17 cellular contexts compared by ENCODE assay signal in genomic region chr5:79417495-79417894, GRCh38.
A peak's percentile ranks its signal among the peaks of the same experiment; 100 is the strongest.
DNase-seq lines count a peak whose midpoint lies in the region; ATAC-seq and TF ChIP-seq lines count a peak whose summit lies in the region.
"Had no signal": no experiment of that assay in that cellular context is flagged by ENCODE, and none has a peak within 500 bp of the region (broad histone marks: within the 10 kb centered on the region; RNA-seq: fewer than 3 reads in every experiment).

No MANE protein-coding gene starts in this region.

- DNase-seq in A673 (ENCODE audit: low spot score): peak; percentile 34
- DNase-seq in GM23338 (ENCODE audit: low spot score): no peak
- no peak for DNase-seq in SK-N-MC (ENCODE audit: low read depth, low spot score)
- DNase-seq in germinal center (ENCODE audit: low spot score): no peak
- no peak for DNase-seq in NCI-H446 (lab: John Stamatoyannopoulos, UW)
- DNase-seq: 8988T; AML-193; Caco-2; Calu3; CD4-positive, alpha-beta T cell; CD8-positive, alpha-beta T cell; DMS79 treated with DMSO at 0.1 percent for 48 hours; GF-D8 had no signal

- H3K27me3 ChIP-seq in A673 (replicated peaks; ENCODE audit: insufficient read depth, low read depth, low read length, poor library complexity): no peaks in the 10 kb centered on the region
- H3K27me3 ChIP-seq in GM23338 (ENCODE audit: insufficient read depth): no peaks in the 10 kb centered on the region
- H3K27me3 ChIP-seq: BLaER1 treated with 17β-estradiol and CSF1 and Interleukin-3, amounts not matched to agents 10 nM and 100 nM had no signal

- no peaks in the 10 kb centered on the region for H3K79me2 ChIP-seq in GM23338 (replicated peaks; ENCODE audit: insufficient read depth)

- CTCF ChIA-PET in A673 (lab: Charles Lee): interaction anchor here (0.7 kb wide), 1 partner anchor 19 kb away, joined by 6 read pairs; no protein-coding TSS in a partner anchor

- no peaks in the 10 kb centered on the region for H3K27me3 Mint-ChIP-seq in GM23338 (ENCODE audit: insufficient read depth, low read depth, poor library complexity)
- H3K27me3 Mint-ChIP-seq: B cell; CD4-positive, alpha-beta T cell had no signal

- H3K9me3 ChIP-seq in A673 (ENCODE audit: low read depth, low read length, poor library complexity, severe bottlenecking) (no peaks in the 10 kb centered on the region), SK-N-MC (ENCODE audit: low read depth, low read length) (no peaks in the 10 kb centered on the region)
- H3K9me3 ChIP-seq: BLaER1 treated with 17β-estradiol and CSF1 and Interleukin-3, amounts not matched to agents 10 nM and 100 nM; Caco-2 had no signal

- POLR2A ChIA-PET in A673 (lab: Charles Lee; ENCODE audit: low non-redundant PET): interaction anchor here (0.6 kb wide), 2 partner anchors 513 to 1648 kb away, joined by 3 to 6 read pairs; no protein-coding TSS in a partner anchor

- H3K36me3 ChIP-seq in A673 (ENCODE audit: insufficient read depth, low read length, poor library complexity, severe bottlenecking): no peaks in the 10 kb centered on the region
- no peaks in the 10 kb centered on the region; the same call in 1 of the 2 replicates for H3K36me3 ChIP-seq in GM23338 (ENCODE audit: insufficient read depth)
- H3K36me3 ChIP-seq in SK-N-MC (ENCODE audit: insufficient read depth, low read length): no peaks in the 10 kb centered on the region

- H3K9me2 ChIP-seq in GM23338 (ENCODE audit: insufficient read depth): no peaks in the 10 kb centered on the region

- H4K20me1 ChIP-seq in GM23338 (replicated peaks; ENCODE audit: insufficient read depth): 0 out of 2 replicates have a peak, but pooled peaks cover 2% of the 10 kb centered on the region
- H4K20me1 ChIP-seq: BLaER1 treated with 17β-estradiol and CSF1 and Interleukin-3, amounts not matched to agents 10 nM and 100 nM had no signal

- intact Hi-C loops in A673 (cut with micrococcal nuclease; ENCODE audit: unreplicated experiment): no loop called here

- H3K36me3 Mint-ChIP-seq in GM23338 (ENCODE audit: low read depth): no peaks in the 10 kb centered on the region
- H3K36me3 Mint-ChIP-seq: CD8-positive, alpha-beta T cell had no signal

- ATAC-seq in GM23338: no peak
- no peak for ATAC-seq in HG03354 (IDR thresholded peaks at IDR 0.05; ENCODE audit: poor library complexity, severe bottlenecking, unreplicated experiment)
- ATAC-seq: CD8-positive, alpha-beta T cell had no signal

- TF ChIP-seq CTCF in A673 (conservative IDR thresholded peaks at IDR 0.05; ENCODE audit: low read depth, low read length) (no peak), GM23338 (conservative IDR thresholded peaks at IDR 0.05; ENCODE audit: low read depth in 2 of 2) (no peak)

- no peaks in the 10 kb centered on the region; the same call in 2 of the 3 replicates for H3K4me1 Mint-ChIP-seq in GM23338

- H3K9ac ChIP-seq in SK-N-MC (ENCODE audit: insufficient read length): no peak overlapping the region
- H3K9ac ChIP-seq: BLaER1 treated with 17β-estradiol and CSF1 and Interleukin-3, amounts not matched to agents 10 nM and 100 nM had no signal

- H3K4me3 Mint-ChIP-seq in GM23338: no peak overlapping the region
- H3K4me3 Mint-ChIP-seq: B cell; CD4-positive, alpha-beta T cell; CD8-positive, alpha-beta T cell had no signal

- no peak overlapping the region for H3K4me2 ChIP-seq in GM23338

- BruUV-seq in A673 (replicated peaks; lab: Mats Ljungman, UMichigan): no TSS peak

- H2AFZ ChIP-seq in GM23338: no peak overlapping the region

- H3K27ac Mint-ChIP-seq in GM23338: no peak overlapping the region
- H3K27ac Mint-ChIP-seq: CD4-positive, alpha-beta T cell; CD8-positive, alpha-beta T cell had no signal

- H3K4me1 ChIP-seq in A673 (ENCODE audit: insufficient read depth, low read length, poor library complexity, severe bottlenecking) (peaks cover 34% of the 10 kb centered on the region), GM23338 (ENCODE audit: insufficient read depth) (no peaks in the 10 kb centered on the region; the same call in 1 of the 2 replicates)
- H3K4me1 ChIP-seq: Caco-2 had no signal

- H3F3A ChIP-seq in GM23338 (replicated peaks; ENCODE audit: low read depth): no peaks in the 10 kb centered on the region

- H3K9me3 Mint-ChIP-seq in GM23338: no peaks in the 10 kb centered on the region
- H3K9me3 Mint-ChIP-seq: CD4-positive, alpha-beta T cell; CD8-positive, alpha-beta T cell had no signal

- H3K4me3 ChIP-seq in A673 (ENCODE audit: low read depth, low read length, poor library complexity, severe bottlenecking) (peak overlapping the region; percentile 37), GM23338 (no peak overlapping the region), SK-N-MC (no peak overlapping the region)
- H3K4me3 ChIP-seq: BLaER1 treated with 17β-estradiol and CSF1 and Interleukin-3, amounts not matched to agents 10 nM and 100 nM had no signal

- H3K27ac ChIP-seq in A673 (ENCODE audit: low read depth, low read length, poor library complexity, severe bottlenecking) (peak overlapping the region; percentile 69), GM23338 (ENCODE audit: low read depth) (peak overlapping the region; percentile 23; the same call in 1 of the 2 replicates), SK-N-MC (0 out of 2 replicates have a peak overlapping the region, but pooled peaks have one; percentile 44)
- H3K27ac ChIP-seq: C4-2B had no signal

TF ChIP-seq in GM23338, 12 proteins besides CTCF, POLR2A, EP300 and RAD21 (continues in another document):
- TF ChIP-seq ZNF114 (CRISPR knock-in tag; IDR thresholded peaks at IDR 0.05): no peak
- no peak for TF ChIP-seq REST (IDR thresholded peaks at IDR 0.05; ENCODE audit: unreplicated experiment)
